Comparison of ENCODE assay signal across 11 cellular contexts in the genomic region with DNA sequence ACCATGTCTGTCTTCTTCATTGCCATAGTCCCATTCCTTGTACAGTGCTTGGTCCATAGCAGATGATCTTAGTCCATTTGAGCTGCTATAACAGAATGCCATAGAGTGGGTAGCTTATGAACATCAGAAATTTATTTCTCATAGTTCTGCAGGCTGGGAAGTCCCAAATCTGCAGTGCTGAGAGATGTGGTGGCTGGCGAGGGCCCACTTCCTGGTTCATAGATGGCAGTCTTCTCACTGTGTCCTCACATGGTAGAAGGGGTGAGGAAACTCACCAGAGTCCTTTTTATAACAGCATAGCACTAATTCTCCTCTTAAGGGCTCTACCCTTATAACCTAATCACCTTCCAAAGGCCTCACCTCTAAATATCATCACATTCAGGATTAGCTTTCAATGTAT. TPM values are rescaled to one million over a fixed set of nuclear protein-coding genes. Genes with fewer than 3 reads are reported as not detected.
DNase-seq lines count a peak whose midpoint lies in the region; ATAC-seq and TF ChIP-seq lines count a peak whose summit lies in the region.
"Had no signal": no experiment of that assay in that cellular context is flagged by ENCODE, and none has a peak within 500 bp of the region (broad histone marks: within the 10 kb centered on the region; RNA-seq: fewer than 3 reads in every experiment).

No MANE protein-coding gene starts in this region.

- no peak for TF ChIP-seq POLR2A in spleen (IDR thresholded peaks at IDR 0.05)

- peaks cover 3% of the 10 kb centered on the region for H3K36me3 Mint-ChIP-seq in T-helper 2 cell treated with Interferon-gamma antibody and Interleukin-4, amounts not matched to agents 5 μg/mL and 100 μg/mL, for 36 hours (ENCODE audit: low read depth)
- H3K36me3 Mint-ChIP-seq in activated naive CD4-positive, alpha-beta T cell treated with anti-CD3 and anti-CD28 coated beads, Interleukin-2, amount 10 ng/mL, durations not matched to agents 7 days and 5 days: peaks cover 2% of the 10 kb centered on the region

- no peak for TF ChIP-seq CTCF in GM12865 (IDR thresholded peaks at IDR 0.05; ENCODE audit: insufficient read depth, low read depth, low read length, missing control alignments)
- TF ChIP-seq CTCF in spleen (IDR thresholded peaks at IDR 0.05 in 8 of 11, conservative IDR thresholded peaks at IDR 0.05 in 3 of 11): no peak
- no peak for TF ChIP-seq CTCF in left ventricle myocardium inferior (IDR thresholded peaks at IDR 0.05; ENCODE audit: borderline replicate concordance)

- intact Hi-C loops in spleen (cut with DNase I; ENCODE audit: low total_unique reads): no loop called here
- intact Hi-C loops in left ventricle myocardium inferior (cut with micrococcal nuclease): loop anchor here (10.0 kb wide), 1 partner anchor 82 kb away; no protein-coding TSS in a partner anchor

- H3K4me3 Mint-ChIP-seq in T-helper 2 cell treated with Interferon-gamma antibody and Interleukin-4, amounts not matched to agents 5 μg/mL and 100 μg/mL, for 36 hours: peak overlapping the region; percentile 62
- H3K4me3 Mint-ChIP-seq in activated naive CD4-positive, alpha-beta T cell treated with anti-CD3 and anti-CD28 coated beads, Interleukin-2, amount 10 ng/mL, durations not matched to agents 7 days and 5 days: no peak overlapping the region

- no peaks in the 10 kb centered on the region for H3K9me3 ChIP-seq in spleen
- H3K9me3 ChIP-seq in left ventricle myocardium inferior (replicated peaks): no peaks in the 10 kb centered on the region
- H3K9me3 ChIP-seq: breast epithelium, tibial nerve had no signal

- H3K27ac Mint-ChIP-seq in T-helper 2 cell treated with Interferon-gamma antibody and Interleukin-4, amounts not matched to agents 5 μg/mL and 100 μg/mL, for 36 hours: peak overlapping the region; percentile 64
- peak overlapping the region; percentile 69 for H3K27ac Mint-ChIP-seq in activated naive CD4-positive, alpha-beta T cell treated with anti-CD3 and anti-CD28 coated beads, Interleukin-2, amount 10 ng/mL, durations not matched to agents 7 days and 5 days

- H3K9me3 Mint-ChIP-seq in T-helper 2 cell treated with Interferon-gamma antibody and Interleukin-4, amounts not matched to agents 5 μg/mL and 100 μg/mL, for 36 hours: no peaks in the 10 kb centered on the region
- peaks cover 2% of the 10 kb centered on the region for H3K9me3 Mint-ChIP-seq in activated naive CD4-positive, alpha-beta T cell treated with anti-CD3 and anti-CD28 coated beads, Interleukin-2, amount 10 ng/mL, durations not matched to agents 7 days and 5 days

- CTCF ChIA-PET in activated naive CD4-positive, alpha-beta T cell treated with anti-CD3 and anti-CD28 coated beads, Interleukin-2, amount 10 ng/mL, durations not matched to agents 7 days and 5 days (lab: Charles Lee): interaction anchor here (0.8 to 2.7 kb wide), 3 partner anchors 9 to 89 kb away, joined by 3 to 12 read pairs (median 4); no protein-coding TSS in a partner anchor

- peaks cover 93% of the 10 kb centered on the region for H3K4me1 Mint-ChIP-seq in T-helper 2 cell treated with Interferon-gamma antibody and Interleukin-4, amounts not matched to agents 5 μg/mL and 100 μg/mL, for 36 hours (ENCODE audit: low read depth)
- H3K4me1 Mint-ChIP-seq in activated naive CD4-positive, alpha-beta T cell treated with anti-CD3 and anti-CD28 coated beads, Interleukin-2, amount 10 ng/mL, durations not matched to agents 7 days and 5 days: peaks cover 96% of the 10 kb centered on the region

- no peak for ATAC-seq in HG03571 (IDR thresholded peaks at IDR 0.05; ENCODE audit: unreplicated experiment)
- no peak for ATAC-seq in GM21737 (IDR thresholded peaks at IDR 0.05; ENCODE audit: unreplicated experiment)

- no peaks in the 10 kb centered on the region for H3K27me3 ChIP-seq in spleen (replicated peaks in 1 of 7)
- no peaks in the 10 kb centered on the region for H3K27me3 ChIP-seq in left ventricle myocardium inferior (ENCODE audit: low read depth)
- H3K27me3 ChIP-seq: breast epithelium, tibial nerve had no signal

- 32 to 58% (median 53%) methylated on average over 1 of the region's 1 CpG for WGBS in spleen, 5 donors

- no peaks in the 10 kb centered on the region for H3K27me3 Mint-ChIP-seq in T-helper 2 cell treated with Interferon-gamma antibody and Interleukin-4, amounts not matched to agents 5 μg/mL and 100 μg/mL, for 36 hours (ENCODE audit: low read depth)
- H3K27me3 Mint-ChIP-seq in activated naive CD4-positive, alpha-beta T cell treated with anti-CD3 and anti-CD28 coated beads, Interleukin-2, amount 10 ng/mL, durations not matched to agents 7 days and 5 days: no peaks in the 10 kb centered on the region

- DNase-seq in GM12865 (ENCODE audit: low read depth) (peak; percentile 85), spleen (peak; percentile 87), AG08396 (ENCODE audit: low spot score) (no peak), left ventricle myocardium inferior (no peak)
- peak; percentile 64 for DNase-seq in T-helper 2 cell treated with Interferon-gamma antibody and Interleukin-4, amounts not matched to agents 5 μg/mL and 100 μg/mL, for 36 hours (ENCODE audit: low spot score)
- DNase-seq in activated naive CD4-positive, alpha-beta T cell treated with anti-CD3 and anti-CD28 coated beads, Interleukin-2, amount 10 ng/mL, durations not matched to agents 7 days and 5 days: peak; percentile 68
- DNase-seq: mesenchymal stem cell had no signal

- no peak overlapping the region; the same call in 1 of the 2 replicates for H3K4me3 ChIP-seq in GM12865 (ENCODE audit: low read depth, low read length)
- no peak overlapping the region for H3K4me3 ChIP-seq in spleen
- H3K4me3 ChIP-seq in left ventricle myocardium inferior: no peak overlapping the region
- H3K4me3 ChIP-seq: breast epithelium, tibial nerve had no signal

- H3K27ac ChIP-seq in spleen (peak overlapping the region in 6 of 8 donors; percentile 30 to 77 (median 49)), left ventricle myocardium inferior (replicated peaks) (no peak overlapping the region)
- H3K27ac ChIP-seq: breast epithelium had no signal

- H3K4me1 ChIP-seq in spleen (peaks cover 33 to 98% (median 64%) of the 10 kb centered on the region in 6 donors), left ventricle myocardium inferior (peaks cover 41% of the 10 kb centered on the region)

- H3K36me3 ChIP-seq in spleen: no peaks in the 10 kb centered on the region
- no peaks in the 10 kb centered on the region for H3K36me3 ChIP-seq in left ventricle myocardium inferior
- H3K36me3 ChIP-seq: breast epithelium, tibial nerve had no signal

RNA-seq across cellular contexts. Expression of a gene that starts 23.1 kb away (rescaled TPM):
- 100 to 1,000 TPM in 5 of 7 donors, 10 to 100 TPM in 2; 83.3 to 125 (median 113) TPM for total RNA-seq in spleen
- polyA plus RNA-seq in spleen: 100 to 1,000 TPM in 1 of 3 donors, 10 to 100 TPM in 2; 93.6 to 106 (median 99.3) TPM
- total RNA-seq in left ventricle myocardium inferior: 112 TPM

Comparison
In these comparisons a context has a peak if more than half of its experiments do, and no peak if none do; other contexts are left out.
1. DNase-seq: peak in GM12865 (single experiment), T-helper 2 cell treated with Interferon-gamma antibody and Interleukin-4, amounts not matched to agents 5 μg/mL and 100 μg/mL, for 36 hours (single experiment), activated naive CD4-positive, alpha-beta T cell treated with anti-CD3 and anti-CD28 coated beads, Interleukin-2, amount 10 ng/mL, durations not matched to agents 7 days and 5 days (single experiment) and spleen (single experiment); none in AG08396 (single experiment) and left ventricle myocardium inferior (single experiment).